28 cellular contexts compared by ENCODE assay signal in the genomic region with DNA sequence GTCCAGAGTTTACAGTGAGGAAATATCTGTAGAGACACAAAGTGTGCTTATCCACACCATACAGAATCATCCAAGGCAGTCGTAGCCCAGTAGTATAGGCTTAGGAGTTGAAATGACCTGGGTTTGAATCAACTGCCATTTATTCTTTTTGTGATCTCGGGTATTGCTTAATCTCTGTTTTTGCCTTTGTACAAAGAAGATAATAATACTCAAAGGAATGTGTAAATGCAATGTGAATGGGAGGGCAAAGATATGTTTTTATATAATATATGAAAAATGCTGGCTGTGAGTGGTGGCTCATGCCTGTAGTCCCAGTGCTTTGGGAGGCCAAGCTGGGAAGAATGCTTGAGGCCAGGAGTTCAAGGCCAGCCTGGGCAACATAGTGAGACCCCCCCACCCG.
"Had no signal": no experiment of that assay in that cellular context is flagged by ENCODE, and none has a peak within 500 bp of the region (broad histone marks: within the 10 kb centered on the region; RNA-seq: fewer than 3 reads in every experiment).

No MANE protein-coding gene starts in this region.

- H3K27me3 Mint-ChIP-seq: activated CD4-positive, alpha-beta memory T cell treated with anti-CD3 and anti-CD28 coated beads for 36 hours; activated CD4-positive, alpha-beta T cell treated with anti-CD3 and anti-CD28 coated beads, Interleukin-2, amount 10 ng/mL, durations not matched to agents 24 days and 14 days; activated naive CD8-positive, alpha-beta T cell treated with anti-CD3 and anti-CD28 coated beads for 36 hours; T-helper 17 cell had no signal

- H3K4me1 ChIP-seq: heart right ventricle, left lung, pancreas, psoas muscle, sigmoid colon had no signal

- DNase-seq: activated CD4-positive, alpha-beta memory T cell treated with anti-CD3 and anti-CD28 coated beads for 36 hours; activated CD4-positive, alpha-beta T cell treated with anti-CD3 and anti-CD28 coated beads, Interleukin-2, amount 10 ng/mL, durations not matched to agents 24 days and 14 days; activated CD4-positive, CD25-positive, alpha-beta regulatory T cell treated with anti-CD3 and anti-CD28 coated beads, Interleukin-2, amount 50 U/mL, for 72 hours; activated CD8-positive, alpha-beta memory T cell treated with anti-CD3 and anti-CD28 coated beads, Interleukin-2, amount 50 U/mL, for 4 hours; activated effector memory CD4-positive, alpha-beta T cell treated with anti-CD3 and anti-CD28 coated beads, Interleukin-2, amount 50 U/mL, for 16 hours; activated naive CD4-positive, alpha-beta T cell treated with anti-CD3 and anti-CD28 coated beads for 36 hours; activated naive CD8-positive, alpha-beta T cell treated with anti-CD3 and anti-CD28 coated beads for 36 hours; activated T-cell treated with anti-CD3 and anti-CD28 coated beads, Interleukin-2, amount 50 U/mL, for 1 hour; amniotic stem cell; caudate nucleus; cortex of kidney; foreskin melanocyte; heart right ventricle; left lung; pancreas; psoas muscle; sigmoid colon; stimulated activated CD4-positive, alpha-beta T cell treated with anti-CD3 and anti-CD28 coated beads, Interleukin-1b, Interleukin-23, amount 100 ng/mL, for 48 hours; stimulated activated CD4-positive, alpha-beta T cell treated with anti-CD3 and anti-CD28 coated beads, Interleukin-4, amount 100 ng/mL, for 4 hours; stimulated activated CD8-positive, alpha-beta memory T cell treated with anti-CD3 and anti-CD28 coated beads, Interleukin-4, amount 100 ng/mL, for 48 hours; stimulated activated naive CD4-positive, alpha-beta T cell; T-helper 17 cell; T1000; WERI-Rb-1 had no signal

- H3K4me2 ChIP-seq: smooth muscle cell had no signal

- H3K36me3 ChIP-seq: heart right ventricle, left lung, pancreas, sigmoid colon, tibial nerve, WERI-Rb-1 had no signal

- H3K27ac Mint-ChIP-seq: activated CD4-positive, alpha-beta memory T cell treated with anti-CD3 and anti-CD28 coated beads for 36 hours; activated CD4-positive, alpha-beta T cell treated with anti-CD3 and anti-CD28 coated beads, Interleukin-2, amount 10 ng/mL, durations not matched to agents 24 days and 14 days; activated naive CD4-positive, alpha-beta T cell treated with anti-CD3 and anti-CD28 coated beads for 36 hours; activated naive CD8-positive, alpha-beta T cell treated with anti-CD3 and anti-CD28 coated beads for 36 hours; activated T-helper 1 cell treated with anti-CD3 and anti-CD28 coated beads, Interleukin-12 subunit alpha, Interleukin-12 subunit beta, Interleukin-2, Interleukin-4 antibody, amounts not matched to agents 30 ng/mL and 10 ng/mL and 1 ng/mL, durations not matched to agents 14 hours and 24 hours and 36 hours; T-helper 17 cell had no signal

- ATAC-seq: heart right ventricle, left lung, psoas muscle, T-helper 17 cell had no signal

- H3K4me1 Mint-ChIP-seq: activated CD4-positive, alpha-beta T cell treated with anti-CD3 and anti-CD28 coated beads, Interleukin-2, amount 10 ng/mL, durations not matched to agents 24 days and 14 days; activated naive CD8-positive, alpha-beta T cell treated with anti-CD3 and anti-CD28 coated beads for 36 hours; T-helper 17 cell had no signal

- H3K4me3 Mint-ChIP-seq: activated CD4-positive, alpha-beta memory T cell treated with anti-CD3 and anti-CD28 coated beads for 36 hours; activated CD4-positive, alpha-beta T cell treated with anti-CD3 and anti-CD28 coated beads, Interleukin-2, amount 10 ng/mL, durations not matched to agents 24 days and 14 days; activated naive CD4-positive, alpha-beta T cell treated with anti-CD3 and anti-CD28 coated beads for 36 hours; activated naive CD8-positive, alpha-beta T cell treated with anti-CD3 and anti-CD28 coated beads for 36 hours; activated T-helper 1 cell treated with anti-CD3 and anti-CD28 coated beads, Interleukin-12 subunit alpha, Interleukin-12 subunit beta, Interleukin-2, Interleukin-4 antibody, amounts not matched to agents 30 ng/mL and 10 ng/mL and 1 ng/mL, durations not matched to agents 14 hours and 24 hours and 36 hours; T-helper 17 cell had no signal

- H3K27me3 ChIP-seq: heart right ventricle, left lung, pancreas, sigmoid colon, tibial nerve had no signal

- H3K9me3 ChIP-seq: heart right ventricle, left lung, pancreas, psoas muscle, sigmoid colon, tibial nerve had no signal

- H3K4me3 ChIP-seq: heart right ventricle, left lung, lung, pancreas, psoas muscle, sigmoid colon, smooth muscle cell, tibial nerve had no signal

- H3K27ac ChIP-seq: heart right ventricle, left lung, pancreas, psoas muscle, sigmoid colon, tibial nerve, WERI-Rb-1 had no signal

- H3K36me3 Mint-ChIP-seq: activated CD4-positive, alpha-beta memory T cell treated with anti-CD3 and anti-CD28 coated beads for 36 hours; activated naive CD8-positive, alpha-beta T cell treated with anti-CD3 and anti-CD28 coated beads for 36 hours had no signal

- H3K9me3 Mint-ChIP-seq: activated CD4-positive, alpha-beta T cell treated with anti-CD3 and anti-CD28 coated beads, Interleukin-2, amount 10 ng/mL, durations not matched to agents 24 days and 14 days; activated naive CD4-positive, alpha-beta T cell treated with anti-CD3 and anti-CD28 coated beads for 36 hours; activated T-helper 1 cell treated with anti-CD3 and anti-CD28 coated beads, Interleukin-12 subunit alpha, Interleukin-12 subunit beta, Interleukin-2, Interleukin-4 antibody, amounts not matched to agents 30 ng/mL and 10 ng/mL and 1 ng/mL, durations not matched to agents 14 hours and 24 hours and 36 hours had no signal
